In genomic region chr11:114232400-114233070, GRCh38 we compare ENCODE assay signal across 20 cellular contexts.
A peak's percentile ranks its signal among the peaks of the same experiment; 100 is the strongest.
DNase-seq lines count a peak whose midpoint lies in the region; ATAC-seq, FAIRE-seq and TF ChIP-seq lines count a peak whose summit lies in the region.
"Had no signal": no experiment of that assay in that cellular context is flagged by ENCODE, and none has a peak within 500 bp of the region (broad histone marks: within the 10 kb centered on the region; RNA-seq: fewer than 3 reads in every experiment).

No MANE protein-coding gene starts in this region.

- H3K9me3 Mint-ChIP-seq in MCF 10A (ENCODE audit: unreplicated experiment): no peaks in the 10 kb centered on the region
- H3K9me3 Mint-ChIP-seq: central memory CD8-positive, alpha-beta T cell; stimulated activated naive B cell treated with anti-CD40 and anti-IgM and Interleukin-4, amounts not matched to agents 10 μg/mL and 1 μg/mL and 100 μg/mL, for 72 hours; type B pancreatic cell had no signal

- H3K27ac ChIP-seq in mammary epithelial cell (ENCODE audit: insufficient read depth, low read depth, low read length): no peak overlapping the region
- no peak overlapping the region for H3K27ac ChIP-seq in K562 (ENCODE audit: extremely low read depth, low read depth, low read length)
- no peak overlapping the region for H3K27ac ChIP-seq in small intestine (ENCODE audit: low read depth in 1 of 2, low read length in 1 of 2)
- H3K27ac ChIP-seq: A549 had no signal

- no peaks in the 10 kb centered on the region for H3K27me3 Mint-ChIP-seq in MCF 10A (ENCODE audit: insufficient read depth, unreplicated experiment)
- H3K27me3 Mint-ChIP-seq: stimulated activated naive B cell treated with anti-CD40 and anti-IgM and Interleukin-4, amounts not matched to agents 10 μg/mL and 1 μg/mL and 100 μg/mL, for 72 hours had no signal

- TF ChIP-seq RAD21 in K562 (CRISPR knock-in tag; conservative IDR thresholded peaks at IDR 0.05 in 1 of 2, IDR thresholded peaks at IDR 0.05 in 1 of 2): no peak

- H3K4me3 ChIP-seq in mammary epithelial cell (replicated peaks in 1 of 3; ENCODE audit: insufficient read depth in 1 of 3, low read depth in 2 of 3, low read length in 3 of 3) (no peak overlapping the region), K562 (no peak overlapping the region), small intestine (ENCODE audit: low read depth in 1 of 2, low read length in 2 of 2) (no peak overlapping the region)
- H3K4me3 ChIP-seq: A549, prostate gland had no signal

- H3K4me1 ChIP-seq in mammary epithelial cell (ENCODE audit: insufficient read depth, low read length): no peaks in the 10 kb centered on the region
- H3K4me1 ChIP-seq in K562 (replicated peaks in 1 of 2; ENCODE audit: control insufficient read depth in 2 of 2, insufficient read depth in 2 of 2, low read length in 2 of 2): peaks cover 15 to 19% of the 10 kb centered on the region in 2 experiments
- H3K4me1 ChIP-seq in small intestine (ENCODE audit: control insufficient read depth in 2 of 2, insufficient read depth in 1 of 2, low read depth in 1 of 2, low read length in 1 of 2): no peaks in the 10 kb centered on the region
- H3K4me1 ChIP-seq: A549 had no signal

- peaks cover 58% of the 10 kb centered on the region for H3K4me1 Mint-ChIP-seq in MCF 10A (ENCODE audit: insufficient read depth, unreplicated experiment)
- H3K4me1 Mint-ChIP-seq: central memory CD8-positive, alpha-beta T cell had no signal

- no peak for FAIRE-seq in K562 (lab: Jason Lieb, UNC)
- no peak for FAIRE-seq in small intestine (lab: Jason Lieb, UNC)
- FAIRE-seq: A549 had no signal

- in situ Hi-C loops in mammary epithelial cell (cut with MboI; ENCODE audit: low sequenced_read_pairs in 2 of 2) (no loop called here), K562 (cut with MboI) (no loop called here)

- no peaks in the 10 kb centered on the region for H3K36me3 Mint-ChIP-seq in MCF 10A (ENCODE audit: insufficient read depth, unreplicated experiment)
- H3K36me3 Mint-ChIP-seq: stimulated activated naive B cell treated with anti-CD40 and anti-IgM and Interleukin-4, amounts not matched to agents 10 μg/mL and 1 μg/mL and 100 μg/mL, for 72 hours; type B pancreatic cell had no signal

- peaks cover 4% of the 10 kb centered on the region for H3K27me3 ChIP-seq in mammary epithelial cell (ENCODE audit: insufficient read depth, low read length)
- no peaks in the 10 kb centered on the region for H3K27me3 ChIP-seq in K562 (ENCODE audit: control insufficient read depth in 2 of 2, insufficient read depth in 2 of 2, low read length in 2 of 2)
- no peaks in the 10 kb centered on the region for H3K27me3 ChIP-seq in small intestine (ENCODE audit: control insufficient read depth in 2 of 2, insufficient read depth in 2 of 2, low read length in 2 of 2)

- ATAC-seq in K562 (peak; percentile 30; the same call in 1 of the 3 replicates), left lobe of liver (peak; percentile 53), GM21717 (IDR thresholded peaks at IDR 0.05; ENCODE audit: unreplicated experiment) (no peak)
- ATAC-seq: A549; HCT116; stimulated activated naive B cell treated with anti-CD40 and anti-IgM and Interleukin-4, amounts not matched to agents 10 μg/mL and 1 μg/mL and 100 μg/mL, for 72 hours had no signal

- CTCF ChIA-PET in MCF 10A (lab: Yijun Ruan, JAX) (interaction anchor here (2.6 kb wide), 1 partner anchor 239 kb away, joined by 8 read pairs; no protein-coding TSS in a partner anchor), mammary epithelial cell (lab: Charles Lee; ENCODE audit: low non-redundant PET) (no interaction called here), K562 (lab: Yijun Ruan, JAX; ENCODE audit: low intra/inter-chr PET ratio) (no interaction called here)

- intact Hi-C loops in MCF 10A (cut with micrococcal nuclease): no loop called here
- intact Hi-C loops in mammary epithelial cell (cut with micrococcal nuclease): no loop called here
- intact Hi-C loops in K562 (cut with micrococcal nuclease): no loop called here

- TF ChIP-seq CTCF in MCF 10A (IDR thresholded peaks at IDR 0.05; ENCODE audit: unreplicated experiment) (no peak), mammary epithelial cell (conservative IDR thresholded peaks at IDR 0.05 in 1 of 2, IDR thresholded peaks at IDR 0.05 in 1 of 2; ENCODE audit: extremely low read depth in 1 of 2, insufficient read depth in 1 of 2, low read depth in 1 of 2, low read length in 2 of 2) (no peak), K562 (IDR thresholded peaks at IDR 0.05 in 2 of 3, conservative IDR thresholded peaks at IDR 0.05 in 1 of 3; ENCODE audit: insufficient read depth in 2 of 3, low read depth in 1 of 3, low read length in 3 of 3) (no peak)

- H3K36me3 ChIP-seq in mammary epithelial cell (ENCODE audit: insufficient read depth, low read length) (no peaks in the 10 kb centered on the region), K562 (ENCODE audit: control insufficient read depth, insufficient read depth, low read length) (no peaks in the 10 kb centered on the region), small intestine (ENCODE audit: control insufficient read depth in 2 of 2, insufficient read depth in 2 of 2, low read length in 2 of 2) (no peaks in the 10 kb centered on the region)
- H3K36me3 ChIP-seq: prostate gland had no signal

- TF ChIP-seq EP300 in K562 (IDR thresholded peaks at IDR 0.05; ENCODE audit: low read length): no peak

- H3K79me2 ChIP-seq in mammary epithelial cell (ENCODE audit: insufficient read depth, low read length): no peaks in the 10 kb centered on the region
- no peaks in the 10 kb centered on the region for H3K79me2 ChIP-seq in K562 (ENCODE audit: control insufficient read depth, insufficient read depth, low read length)

- dilution Hi-C loops in mammary epithelial cell (cut with HindIII; ENCODE audit: low sequenced_read_pairs): no loop called here

- H3K27ac Mint-ChIP-seq in MCF 10A (ENCODE audit: low read depth, unreplicated experiment): no peak overlapping the region
- H3K27ac Mint-ChIP-seq: stimulated activated naive B cell treated with anti-CD40 and anti-IgM and Interleukin-4, amounts not matched to agents 10 μg/mL and 1 μg/mL and 100 μg/mL, for 72 hours; type B pancreatic cell had no signal

- TF ChIP-seq POLR2A in K562 (conservative IDR thresholded peaks at IDR 0.05): no peak

- H2AFZ ChIP-seq in mammary epithelial cell (ENCODE audit: low read depth, low read length) (no peak overlapping the region), K562 (ENCODE audit: low read depth, low read length) (no peak overlapping the region)

- H3K9me1 ChIP-seq in K562 (ENCODE audit: control insufficient read depth, insufficient read depth, low read length): no peaks in the 10 kb centered on the region

- H3K4me2 ChIP-seq in mammary epithelial cell (ENCODE audit: insufficient read depth, low read depth, low read length): no peak overlapping the region
- H3K4me2 ChIP-seq in K562 (ENCODE audit: insufficient read depth, low read length): no peak overlapping the region
- H3K4me2 ChIP-seq: A549 had no signal

- H3K9me3 ChIP-seq in mammary epithelial cell (replicated peaks; ENCODE audit: insufficient read depth, low read length) (no peaks in the 10 kb centered on the region), K562 (replicated peaks; ENCODE audit: control insufficient read depth, insufficient read depth, low read depth, low read length) (no peaks in the 10 kb centered on the region), small intestine (ENCODE audit: control insufficient read depth, low read depth) (no peaks in the 10 kb centered on the region)
- H3K9me3 ChIP-seq: A549, prostate gland had no signal

- H4K20me1 ChIP-seq in mammary epithelial cell (ENCODE audit: insufficient read depth, low read length) (no peaks in the 10 kb centered on the region), K562 (replicated peaks; ENCODE audit: control insufficient read depth, insufficient read depth, low read length) (no peaks in the 10 kb centered on the region)

- BruUV-seq in MCF 10A (replicated peaks; lab: Mats Ljungman, UMichigan) (no TSS peak), mammary epithelial cell (replicated peaks; lab: Mats Ljungman, UMichigan) (no TSS peak), K562 (replicated peaks; lab: Mats Ljungman, UMichigan) (no TSS peak)

- H3K9ac ChIP-seq in mammary epithelial cell (ENCODE audit: insufficient read depth, low read length) (no peak overlapping the region), K562 (ENCODE audit: insufficient read depth in 1 of 2, low read depth in 2 of 2, low read length in 2 of 2) (no peak overlapping the region)

- 89% methylated on average over 7 of the region's 20 CpGs for WGBS in mammary epithelial cell (ENCODE audit: low coverage, missing lambda C conversion rate)
- 62% methylated on average over 17 of the region's 20 CpGs for WGBS in K562 (ENCODE audit: insufficient coverage, low coverage, missing lambda C conversion rate)
- 79 to 86% (median 81%) methylated on average over 18 to 19 of the region's 20 CpGs for WGBS in small intestine, 3 donors

- POLR2A ChIA-PET in MCF 10A (lab: Yijun Ruan, JAX): interaction anchor here (1.0 to 1.7 kb wide), 3 partner anchors 9 to 34 kb away, joined by 3 to 4 read pairs (median 3); no protein-coding TSS in a partner anchor
- POLR2A ChIA-PET in K562 (lab: Yijun Ruan, JAX): interaction anchor here (1.8 kb wide), 1 partner anchor 9 kb away, joined by 5 read pairs; no protein-coding TSS in a partner anchor

- DNase-seq in MCF 10A (ENCODE audit: unreplicated experiment) (peak; percentile 31), mammary epithelial cell (no peak), K562 (ENCODE audit: extremely low read depth in 1 of 4, low spot score in 3 of 4) (no peak), left lobe of liver (ENCODE audit: low spot score) (no peak), small intestine (peak; percentile 67), EL (no peak), iPS-NIHi7 (ENCODE audit: extremely low spot score) (no peak)
- DNase-seq: activated CD4-positive, alpha-beta T cell treated with anti-CD3 and anti-CD28 coated beads for 48 hours; activated effector memory CD4-positive, alpha-beta T cell treated with anti-CD3 and anti-CD28 coated beads, Interleukin-2, amount 50 U/mL, for 16 hours; amniotic stem cell; DMS53; NCI-H1436; NCI-H345; stimulated activated naive B cell treated with anti-CD40 and anti-IgM and Interleukin-4, amounts not matched to agents 10 μg/mL and 1 μg/mL and 100 μg/mL, for 72 hours had no signal

- no peak overlapping the region for H3K4me3 Mint-ChIP-seq in MCF 10A (ENCODE audit: unreplicated experiment)
- H3K4me3 Mint-ChIP-seq: central memory CD8-positive, alpha-beta T cell; stimulated activated naive B cell treated with anti-CD40 and anti-IgM and Interleukin-4, amounts not matched to agents 10 μg/mL and 1 μg/mL and 100 μg/mL, for 72 hours had no signal

TF ChIP-seq in K562, 482 proteins besides CTCF, POLR2A, EP300 and RAD21 (continues in another document):
- TF ChIP-seq NRF1 (conservative IDR thresholded peaks at IDR 0.05 in 1 of 2, IDR thresholded peaks at IDR 0.05 in 1 of 2): 0 out of 4 replicates have a peak, but pooled peaks of 1 of the 2 experiments have one; percentile 32
- no peak for TF ChIP-seq ZBTB17 (CRISPR knock-in tag; IDR thresholded peaks at IDR 0.05)

Comparison
In these comparisons a context has a peak if more than half of its experiments do, and no peak if none do; other contexts are left out.
1. DNase-seq: peak in MCF 10A (single experiment) and small intestine (single experiment); none in mammary epithelial cell (single experiment), K562 (0 of 4), left lobe of liver (single experiment), EL (single experiment) and iPS-NIHi7 (single experiment).